ENCODE assay signal across 8 cellular contexts in genomic region chr7:5700391-5700985, GRCh38.
DNase-seq lines count a peak whose midpoint lies in the region; ATAC-seq lines count a peak whose summit lies in the region.

No MANE protein-coding gene starts in this region.

- no peak for ATAC-seq in activated naive CD4-positive, alpha-beta T cell treated with anti-CD3 and anti-CD28 coated beads, Interleukin-2, amount 50 U/mL, for 72 hours
- ATAC-seq in GM18858 (IDR thresholded peaks at IDR 0.05; ENCODE audit: unreplicated experiment) (no peak), HG03039 (IDR thresholded peaks at IDR 0.05; ENCODE audit: unreplicated experiment) (no peak)

- no peak overlapping the region for H2BK15ac ChIP-seq in mesenchymal stem cell (ENCODE audit: low read depth, poor library complexity, severe bottlenecking)

- H2AFZ ChIP-seq in mesenchymal stem cell (ENCODE audit: low read depth, low read length): no peak overlapping the region

- no peak overlapping the region for H3K4me3 ChIP-seq in mesenchymal stem cell (ENCODE audit: insufficient read depth in 1 of 2, low read depth in 1 of 2, low read length in 2 of 2)

- H3K27me3 ChIP-seq in mesenchymal stem cell (ENCODE audit: control insufficient read depth in 1 of 2, insufficient read depth in 1 of 2, low read length in 2 of 2): no peaks in the 10 kb centered on the region

- peaks cover 31% of the 10 kb centered on the region for H3K79me1 ChIP-seq in mesenchymal stem cell (replicated peaks; ENCODE audit: low read length, poor library complexity, severe bottlenecking)

- peak overlapping the region; percentile 33 to 57 for H3K4ac ChIP-seq in mesenchymal stem cell (ENCODE audit: low read depth in 1 of 2, low read length in 2 of 2)

- H3K27ac Mint-ChIP-seq in activated T-cell treated with anti-CD3 and anti-CD28 coated beads, Interleukin-2, amount 50 U/mL, for 24 hours: peak overlapping the region; percentile 96
- H3K27ac Mint-ChIP-seq in activated naive CD4-positive, alpha-beta T cell treated with anti-CD3 and anti-CD28 coated beads, Interleukin-2, amount 50 U/mL, for 72 hours: peak overlapping the region; percentile 92 to 96

- H3K18ac ChIP-seq in mesenchymal stem cell (ENCODE audit: low read depth in 1 of 2, low read length in 2 of 2): peak overlapping the region; percentile 52 to 82

- peak overlapping the region in 1 of 2 experiments; percentile 88 for H2BK12ac ChIP-seq in mesenchymal stem cell (ENCODE audit: low read length in 2 of 2)

- peak overlapping the region; percentile 5 for H4K91ac ChIP-seq in mesenchymal stem cell (ENCODE audit: low read length)

- peak overlapping the region in 1 of 2 experiments; percentile 81 for H3K14ac ChIP-seq in mesenchymal stem cell (ENCODE audit: low read length in 2 of 2)

- no peaks in the 10 kb centered on the region for H3K9me3 Mint-ChIP-seq in activated T-cell treated with anti-CD3 and anti-CD28 coated beads, Interleukin-2, amount 50 U/mL, for 24 hours
- no peaks in the 10 kb centered on the region for H3K9me3 Mint-ChIP-seq in activated naive CD4-positive, alpha-beta T cell treated with anti-CD3 and anti-CD28 coated beads, Interleukin-2, amount 50 U/mL, for 72 hours

- H3K4me1 Mint-ChIP-seq in activated T-cell treated with anti-CD3 and anti-CD28 coated beads, Interleukin-2, amount 50 U/mL, for 24 hours (ENCODE audit: low read depth): peaks cover 96% of the 10 kb centered on the region

- H3K23ac ChIP-seq in mesenchymal stem cell (ENCODE audit: low read length in 2 of 2): peak overlapping the region in 1 of 2 experiments; percentile 77

- H3K4me2 ChIP-seq in mesenchymal stem cell (ENCODE audit: low read length, poor library complexity, severe bottlenecking): no peak overlapping the region

- H3K36me3 Mint-ChIP-seq in activated T-cell treated with anti-CD3 and anti-CD28 coated beads, Interleukin-2, amount 50 U/mL, for 24 hours (ENCODE audit: low read depth): peaks cover 80% of the 10 kb centered on the region
- peaks cover 12% of the 10 kb centered on the region in 2 donors for H3K36me3 Mint-ChIP-seq in activated naive CD4-positive, alpha-beta T cell treated with anti-CD3 and anti-CD28 coated beads, Interleukin-2, amount 50 U/mL, for 72 hours

- peaks cover 36% of the 10 kb centered on the region for H3K4me1 ChIP-seq in mesenchymal stem cell (ENCODE audit: control insufficient read depth, insufficient read depth, low read depth, low read length)

- no peaks in the 10 kb centered on the region for H3K9me3 ChIP-seq in mesenchymal stem cell (ENCODE audit: control insufficient read depth, low read length)

- H2BK120ac ChIP-seq in mesenchymal stem cell (ENCODE audit: low read depth, low read length): no peak overlapping the region

- H3K9ac ChIP-seq in mesenchymal stem cell (ENCODE audit: low read length): no peak overlapping the region

- WGBS in mesenchymal stem cell: 93% methylated on average over 4 of the region's 5 CpGs

- H2AK5ac ChIP-seq in mesenchymal stem cell (ENCODE audit: low read length, severe bottlenecking): peak overlapping the region; percentile 87

- peaks cover 38 to 43% of the 10 kb centered on the region in 2 experiments for H3K36me3 ChIP-seq in mesenchymal stem cell (ENCODE audit: control insufficient read depth in 1 of 2, insufficient read depth in 2 of 2, low read depth in 1 of 2, low read length in 2 of 2)

- no peaks in the 10 kb centered on the region for H3K27me3 Mint-ChIP-seq in activated T-cell treated with anti-CD3 and anti-CD28 coated beads, Interleukin-2, amount 50 U/mL, for 24 hours

- DNase-seq in activated T-cell treated with anti-CD3 and anti-CD28 coated beads, Interleukin-2, amount 50 U/mL, for 24 hours: no peak
- DNase-seq in activated T-cell treated with anti-CD3 and anti-CD28 coated beads, Interleukin-2, amount 50 U/mL, for 48 hours: no peak
- DNase-seq in activated naive CD4-positive, alpha-beta T cell treated with anti-CD3 and anti-CD28 coated beads, Interleukin-2, amount 50 U/mL, for 72 hours (ENCODE audit: low spot score in 2 of 2): no peak
- DNase-seq in mesenchymal stem cell (no peak), superior temporal gyrus (ENCODE audit: extremely low spot score) (peak; percentile 18), NCI-H2029 (lab: John Stamatoyannopoulos, UW) (no peak)

- H4K8ac ChIP-seq in mesenchymal stem cell (ENCODE audit: low read length): no peak overlapping the region

- peak overlapping the region; percentile 56 for H3K4me3 Mint-ChIP-seq in activated T-cell treated with anti-CD3 and anti-CD28 coated beads, Interleukin-2, amount 50 U/mL, for 24 hours

- peak overlapping the region; percentile 62 for H3K27ac ChIP-seq in mesenchymal stem cell (ENCODE audit: low read length, poor library complexity, severe bottlenecking)

- peak overlapping the region; percentile 67 for H2BK5ac ChIP-seq in mesenchymal stem cell (ENCODE audit: low read depth, low read length, poor library complexity, severe bottlenecking)
